In the genomic region with DNA sequence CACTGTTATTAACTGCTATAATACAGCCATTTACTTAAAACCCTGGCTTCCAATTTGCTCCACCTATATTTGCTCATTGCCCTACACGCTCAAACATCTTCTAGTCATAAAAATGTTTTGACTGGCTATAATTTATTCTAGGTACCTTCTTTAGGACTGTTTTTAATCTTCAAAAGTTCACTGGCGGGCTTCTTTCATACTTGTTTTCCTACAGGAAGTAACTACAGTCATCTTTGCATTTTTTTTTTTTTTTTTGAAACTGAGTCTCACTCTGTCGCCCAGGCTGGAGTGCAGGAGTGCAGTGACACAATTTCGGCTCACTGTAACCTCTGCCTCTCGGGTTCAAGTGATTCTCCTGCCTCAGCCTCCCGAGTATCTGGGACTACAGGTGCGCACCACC, we compare ENCODE assay signal across 17 cellular contexts. TPM values are rescaled to one million over a fixed set of nuclear protein-coding genes. Genes with fewer than 3 reads are reported as not detected.
DNase-seq lines count a peak whose midpoint lies in the region; ATAC-seq and TF ChIP-seq lines count a peak whose summit lies in the region.
"Had no signal": no experiment of that assay in that cellular context is flagged by ENCODE, and none has a peak within 500 bp of the region (broad histone marks: within the 10 kb centered on the region; RNA-seq: fewer than 3 reads in every experiment).

No MANE protein-coding gene starts in this region.

- H3K9me3 ChIP-seq in CD8-positive, alpha-beta T cell (ENCODE audit: low read length), result no peaks in the 10 kb centered on the region
- H3K9me3 ChIP-seq in naive thymus-derived CD4-positive, alpha-beta T cell (ENCODE audit: control insufficient read depth in 2 of 3, low read length in 3 of 3), result no peaks in the 10 kb centered on the region
- no peaks in the 10 kb centered on the region for H3K9me3 ChIP-seq in GM23248 (ENCODE audit: low read depth)
- H3K9me3 ChIP-seq: heart right ventricle, SJSA1 had no signal

- peak overlapping the region; percentile 2 for H3K4me3 Mint-ChIP-seq in CD8-positive, alpha-beta T cell
- peak overlapping the region; percentile 43 for H3K4me3 Mint-ChIP-seq in activated T-helper 17 cell treated with anti-CD3 and anti-CD28 coated beads, Interleukin-2, amount 50 U/mL, for 72 hours
- H3K4me3 Mint-ChIP-seq in naive thymus-derived CD4-positive, alpha-beta T cell, result peak overlapping the region in 8 of 10 donors; percentile 3 to 57 (median 38)
- H3K4me3 Mint-ChIP-seq: type B pancreatic cell had no signal

- no peaks in the 10 kb centered on the region for H3K79me2 ChIP-seq in GM23248 (ENCODE audit: insufficient read depth)

- peaks cover 8% of the 10 kb centered on the region for H3K36me3 ChIP-seq in CD8-positive, alpha-beta T cell (ENCODE audit: insufficient read depth, low read length)
- peaks cover 0 to 38% (median 0%) of the 10 kb centered on the region in 3 experiments for H3K36me3 ChIP-seq in naive thymus-derived CD4-positive, alpha-beta T cell (ENCODE audit: control insufficient read depth in 2 of 3, insufficient read depth in 3 of 3, low read length in 3 of 3)
- H3K36me3 ChIP-seq in GM23248 (ENCODE audit: low read depth), result peaks cover 12% of the 10 kb centered on the region; the same call in 1 of the 2 replicates

- H2AFZ ChIP-seq in GM23248, result no peak overlapping the region

- 89 to 91% methylated on average over 7 of the region's 7 CpGs for WGBS in GM23248 (ENCODE audit: low coverage in 1 of 2, low lambda C conversion rate in 2 of 2, missing lambda C conversion rate in 2 of 2), 2 experiments

- H3K27me3 Mint-ChIP-seq in CD8-positive, alpha-beta T cell (ENCODE audit: low read depth), result no peaks in the 10 kb centered on the region
- no peaks in the 10 kb centered on the region for H3K27me3 Mint-ChIP-seq in activated T-helper 17 cell treated with anti-CD3 and anti-CD28 coated beads, Interleukin-2, amount 50 U/mL, for 72 hours
- H3K27me3 Mint-ChIP-seq in naive thymus-derived CD4-positive, alpha-beta T cell, result no peaks in the 10 kb centered on the region
- H3K27me3 Mint-ChIP-seq: type B pancreatic cell had no signal

- ATAC-seq in activated CD4-positive, CD25-positive, alpha-beta regulatory T cell treated with anti-CD3 and anti-CD28 coated beads, Interleukin-2, amount 50 U/mL, for 24 hours, result peak; percentile 84 to 88
- peak; percentile 48 for ATAC-seq in CD8-positive, alpha-beta T cell
- ATAC-seq in activated T-helper 17 cell treated with anti-CD3 and anti-CD28 coated beads, Interleukin-2, amount 50 U/mL, for 72 hours (replicated peaks), result peak; percentile 85
- ATAC-seq in naive thymus-derived CD4-positive, alpha-beta T cell, result peak; percentile 22
- ATAC-seq in GM19397 (IDR thresholded peaks at IDR 0.05; ENCODE audit: unreplicated experiment), result no peak
- ATAC-seq: heart right ventricle, left ventricle myocardium superior had no signal

- intact Hi-C loops in CD8-positive, alpha-beta T cell (cut with DNase I, micrococcal nuclease), result loop anchor here (1.0 to 5.0 kb wide), 2 partner anchors 37 to 157 kb away; no protein-coding TSS in a partner anchor
- intact Hi-C loops in naive thymus-derived CD4-positive, alpha-beta T cell (cut with micrococcal nuclease), result loop anchor here (1.0 to 5.0 kb wide), 3 partner anchors 32 to 38 kb away; partner anchors contain the start of genes MPHOSPH9 (in 1 of the 2) and MTRFR (in 1 of the 2)

- H3K4me2 ChIP-seq in GM23248 (ENCODE audit: unreplicated experiment), result no peak overlapping the region

- peaks cover 20% of the 10 kb centered on the region for H3K4me1 Mint-ChIP-seq in CD8-positive, alpha-beta T cell (ENCODE audit: low read depth)
- peaks cover 13% of the 10 kb centered on the region for H3K4me1 Mint-ChIP-seq in activated T-helper 17 cell treated with anti-CD3 and anti-CD28 coated beads, Interleukin-2, amount 50 U/mL, for 72 hours
- peaks cover 10 to 27% (median 18%) of the 10 kb centered on the region in 7 donors for H3K4me1 Mint-ChIP-seq in naive thymus-derived CD4-positive, alpha-beta T cell

- no peak overlapping the region for H3K9ac ChIP-seq in GM23248

- no peaks in the 10 kb centered on the region for H3F3A ChIP-seq in GM23248 (ENCODE audit: insufficient read depth)

- H3K4me3 ChIP-seq in CD8-positive, alpha-beta T cell (ENCODE audit: low read depth, low read length), result no peak overlapping the region
- H3K4me3 ChIP-seq in naive thymus-derived CD4-positive, alpha-beta T cell (ENCODE audit: low read length), result no peak overlapping the region
- H3K4me3 ChIP-seq in GM23248, result no peak overlapping the region
- H3K4me3 ChIP-seq: heart right ventricle, SJSA1 had no signal

- TF ChIP-seq CTCF in CD8-positive, alpha-beta T cell (IDR thresholded peaks at IDR 0.05), result no peak
- TF ChIP-seq CTCF in GM10266 (IDR thresholded peaks at IDR 0.05; ENCODE audit: control insufficient read depth, insufficient read depth, low read depth, missing control alignments), result no peak

- peaks cover 54% of the 10 kb centered on the region for H3K36me3 Mint-ChIP-seq in CD8-positive, alpha-beta T cell
- peaks cover 85% of the 10 kb centered on the region for H3K36me3 Mint-ChIP-seq in activated T-helper 17 cell treated with anti-CD3 and anti-CD28 coated beads, Interleukin-2, amount 50 U/mL, for 72 hours (ENCODE audit: low read depth)
- peaks cover 6 to 29% (median 22%) of the 10 kb centered on the region in 5 donors for H3K36me3 Mint-ChIP-seq in naive thymus-derived CD4-positive, alpha-beta T cell

- no peaks in the 10 kb centered on the region for H4K20me1 ChIP-seq in GM23248 (ENCODE audit: insufficient read depth)

- H3K27ac ChIP-seq in CD8-positive, alpha-beta T cell (ENCODE audit: low read depth, low read length), result peak overlapping the region; percentile 12
- H3K27ac ChIP-seq in naive thymus-derived CD4-positive, alpha-beta T cell (ENCODE audit: low read depth, low read length), result peak overlapping the region; percentile 36
- H3K27ac ChIP-seq in GM23248, result no peak overlapping the region
- H3K27ac ChIP-seq: heart right ventricle, SJSA1 had no signal

- H3K4me1 ChIP-seq in CD8-positive, alpha-beta T cell (ENCODE audit: insufficient read depth, low read length), result peaks cover 9% of the 10 kb centered on the region
- peaks cover 0 to 13% of the 10 kb centered on the region in 2 donors for H3K4me1 ChIP-seq in naive thymus-derived CD4-positive, alpha-beta T cell (ENCODE audit: control insufficient read depth in 2 of 2, insufficient read depth in 2 of 2, low read length in 2 of 2)
- no peaks in the 10 kb centered on the region for H3K4me1 ChIP-seq in GM23248 (ENCODE audit: insufficient read depth)
- H3K4me1 ChIP-seq: heart right ventricle, SJSA1 had no signal

- POLR2A ChIA-PET in CD8-positive, alpha-beta T cell (lab: Charles Lee), result interaction anchor here (3.0 to 5.1 kb wide), 2 partner anchors 23 to 33 kb away, joined by 13 to 18 read pairs; partner anchors contain the start of genes MPHOSPH9 and MTRFR
- POLR2A ChIA-PET in naive thymus-derived CD4-positive, alpha-beta T cell (lab: Charles Lee), result interaction anchor here (0.6 to 7.7 kb wide), 3 partner anchors 26 to 239 kb away, joined by 3 to 46 read pairs (median 4); partner anchors contain the start of genes MPHOSPH9 and MTRFR

- H3K27ac Mint-ChIP-seq in CD8-positive, alpha-beta T cell, result peak overlapping the region; percentile 84
- peak overlapping the region; percentile 80 for H3K27ac Mint-ChIP-seq in activated T-helper 17 cell treated with anti-CD3 and anti-CD28 coated beads, Interleukin-2, amount 50 U/mL, for 72 hours
- peak overlapping the region; percentile 78 to 93 (median 89) for H3K27ac Mint-ChIP-seq in naive thymus-derived CD4-positive, alpha-beta T cell
- H3K27ac Mint-ChIP-seq: type B pancreatic cell had no signal

- in situ Hi-C loops in GM23248 (cut with MboI), result no loop called here

- H3K9me3 Mint-ChIP-seq in CD8-positive, alpha-beta T cell, result no peaks in the 10 kb centered on the region
- H3K9me3 Mint-ChIP-seq in activated T-helper 17 cell treated with anti-CD3 and anti-CD28 coated beads, Interleukin-2, amount 50 U/mL, for 72 hours, result no peaks in the 10 kb centered on the region
- no peaks in the 10 kb centered on the region for H3K9me3 Mint-ChIP-seq in naive thymus-derived CD4-positive, alpha-beta T cell
- H3K9me3 Mint-ChIP-seq: type B pancreatic cell had no signal

- no peaks in the 10 kb centered on the region for H3K27me3 ChIP-seq in CD8-positive, alpha-beta T cell (ENCODE audit: insufficient read depth, low read length)
- H3K27me3 ChIP-seq in naive thymus-derived CD4-positive, alpha-beta T cell (ENCODE audit: control insufficient read depth in 2 of 2, insufficient read depth in 2 of 2, low read length in 2 of 2), result no peaks in the 10 kb centered on the region
- H3K27me3 ChIP-seq in GM23248 (replicated peaks; ENCODE audit: insufficient read depth), result no peaks in the 10 kb centered on the region
- H3K27me3 ChIP-seq: heart right ventricle, SJSA1 had no signal

- no peaks in the 10 kb centered on the region for H3K9me2 ChIP-seq in GM23248 (ENCODE audit: insufficient read depth)

- no peak for DNase-seq in activated CD4-positive, CD25-positive, alpha-beta regulatory T cell treated with anti-CD3 and anti-CD28 coated beads, Interleukin-2, amount 50 U/mL, for 72 hours
- DNase-seq in CD8-positive, alpha-beta T cell, result peak in 1 of 7 experiments; percentile 13
- DNase-seq in naive thymus-derived CD4-positive, alpha-beta T cell, result peak in 7 of 9 donors; percentile 6 to 33 (median 25)
- DNase-seq in GM23248 (no peak), GM10266 (ENCODE audit: extremely low spot score) (no peak)
- DNase-seq: 8988T; activated effector memory CD4-positive, alpha-beta T cell treated with anti-CD3 and anti-CD28 coated beads, Interleukin-2, amount 50 U/mL, for 16 hours; heart right ventricle; KBM-7; left ventricle myocardium superior; NCI-H1694; stimulated activated naive CD4-positive, alpha-beta T cell treated with Interleukin-2 at 50 U/mL for 16 hours had no signal

- CTCF ChIA-PET in CD8-positive, alpha-beta T cell (lab: Charles Lee), result interaction anchor here (1.0 to 1.7 kb wide), 2 partner anchors 37 to 40 kb away, joined by 5 to 7 read pairs; no protein-coding TSS in a partner anchor
- CTCF ChIA-PET in naive thymus-derived CD4-positive, alpha-beta T cell (lab: Charles Lee), result interaction anchor here (0.6 kb wide), 1 partner anchor 806 kb away, joined by 3 read pairs; no protein-coding TSS in a partner anchor

RNA-seq across cellular contexts. Expression of gene MPHOSPH9, which starts 32.5 kb away (rescaled TPM):
- 10 to 100 TPM; 82.2 to 84.4 TPM for total RNA-seq in CD8-positive, alpha-beta T cell
- total RNA-seq in activated T-helper 17 cell treated with anti-CD3 and anti-CD28 coated beads, Interleukin-2, amount 50 U/mL, for 72 hours, result 10 to 100 TPM; 72.3 to 77.1 TPM
- total RNA-seq in naive thymus-derived CD4-positive, alpha-beta T cell, result 100 to 1,000 TPM in 1 of 5 experiments, 10 to 100 TPM in 4; 71.0 to 102 (median 82.4) TPM
- polyA plus RNA-seq in naive thymus-derived CD4-positive, alpha-beta T cell, result 10 to 100 TPM; 34.0 to 59.8 TPM
- total RNA-seq in GM23248 (2014; rRNA removed; shearing (Covaris generic)), result 26.6 and 51.6 TPM in 2 replicates
- polyA plus RNA-seq in GM23248 (2016; fragmentation: Nextera tagmentation; extraction: Ambion mirVana), result 11.3 and 18.0 TPM in 2 replicates

RNA-seq across cellular contexts. Expression of gene MTRFR, which starts 32.8 kb away (rescaled TPM):
- 10 to 100 TPM; 37.7 to 39.4 TPM for total RNA-seq in CD8-positive, alpha-beta T cell
- total RNA-seq in activated T-helper 17 cell treated with anti-CD3 and anti-CD28 coated beads, Interleukin-2, amount 50 U/mL, for 72 hours, result 10 to 100 TPM; 26.8 to 32.3 TPM
- 10 to 100 TPM; 26.8 to 56.9 (median 39.5) TPM for total RNA-seq in naive thymus-derived CD4-positive, alpha-beta T cell
- 10 to 100 TPM; 42.6 to 60.3 TPM for polyA plus RNA-seq in naive thymus-derived CD4-positive, alpha-beta T cell
- total RNA-seq in GM23248 (2014; rRNA removed; shearing (Covaris generic)), result 3.7 and 7.5 TPM in 2 replicates
- polyA plus RNA-seq in GM23248 (2016; fragmentation: Nextera tagmentation; extraction: Ambion mirVana), result 21.3 and 22.9 TPM in 2 replicates

RNA-seq across cellular contexts. Expression of gene PITPNM2, which starts 49.5 kb away (rescaled TPM):
- 10 to 100 TPM; 28.1 to 29.2 TPM for total RNA-seq in CD8-positive, alpha-beta T cell
- 1 to 10 TPM; 4.1 to 4.6 TPM for total RNA-seq in activated T-helper 17 cell treated with anti-CD3 and anti-CD28 coated beads, Interleukin-2, amount 50 U/mL, for 72 hours
- 10 to 100 TPM; 22.2 to 65.3 (median 56.6) TPM for total RNA-seq in naive thymus-derived CD4-positive, alpha-beta T cell
- polyA plus RNA-seq in naive thymus-derived CD4-positive, alpha-beta T cell, result 1 to 10 TPM; 2.9 to 9.2 TPM
- total RNA-seq in GM23248 (2014; rRNA removed; shearing (Covaris generic)), result 2.0 and 2.1 TPM in 2 replicates
- 0.37 and 0.63 TPM in 2 replicates for polyA plus RNA-seq in GM23248 (2016; fragmentation: Nextera tagmentation; extraction: Ambion mirVana)

Comparison
In these comparisons a context has a peak if more than half of its experiments do, and no peak if none do; other contexts are left out.
1. DNase-seq: peak in naive thymus-derived CD4-positive, alpha-beta T cell (7 of 9); none in activated CD4-positive, CD25-positive, alpha-beta regulatory T cell treated with anti-CD3 and anti-CD28 coated beads, Interleukin-2, amount 50 U/mL, for 72 hours (single experiment), GM23248 (single experiment) and GM10266 (single experiment).
2. Peak in every context shown above with its lines, with median percentiles within 50 percentile points of each other: H3K27ac Mint-ChIP-seq and H3K4me3 Mint-ChIP-seq.